ENCODE assay signal across 12 cellular contexts in genomic region chr1:179719272-179719671, GRCh38. TPM values are rescaled to one million over a fixed set of nuclear protein-coding genes. Genes with fewer than 3 reads are reported as not detected.
"Had no signal": no experiment of that assay in that cellular context is flagged by ENCODE, and none has a peak within 500 bp of the region (broad histone marks: within the 10 kb centered on the region; RNA-seq: fewer than 3 reads in every experiment).

No MANE protein-coding gene starts in this region.

- H3K27ac ChIP-seq: HL-60, KMS-11 had no signal

- FAIRE-seq: HepG2, HTR-8/SVneo, K562 had no signal

- H3K9ac ChIP-seq: KMS-11 had no signal

- H3K4me3 ChIP-seq: K562 had no signal

- ATAC-seq: HepG2, K562 had no signal

- DNase-seq: IMR-90, Karpas-422, KBM-7, KG1 had no signal

- H3K4me2 ChIP-seq: KMS-11 had no signal

RNA-seq across cellular contexts. Expression of gene FAM163A, which starts 23.8 kb away (rescaled TPM):
- total RNA-seq: HepG2, HT-29, HT1080, IMR-90, K562 had no signal
- polyA plus RNA-seq: HepG2, IgD-negative memory B cell, IMR-90, K562 had no signal
